1 cellular context compared by ENCODE assay signal in genomic region chr17:75262112-75262606, GRCh38.
TF ChIP-seq lines count a peak whose summit lies in the region.

No MANE protein-coding gene starts in this region.

TF ChIP-seq in IMR-90, 13 proteins besides CTCF, POLR2A, EP300 and RAD21:
- no peak for TF ChIP-seq CEBPB (IDR thresholded peaks at IDR 0.05; ENCODE audit: low read depth, low read length)
- no peak for TF ChIP-seq USF2 (IDR thresholded peaks at IDR 0.05; ENCODE audit: low read depth, low read length)
- TF ChIP-seq RCOR1 (IDR thresholded peaks at IDR 0.05; ENCODE audit: insufficient replicate concordance, low read length): no peak
- TF ChIP-seq SMC3 (IDR thresholded peaks at IDR 0.05; ENCODE audit: low read depth, low read length): no peak
- no peak for TF ChIP-seq ELK1 (IDR thresholded peaks at IDR 0.05; ENCODE audit: borderline replicate concordance, low read depth, low read length)
- no peak for TF ChIP-seq RFX5 (IDR thresholded peaks at IDR 0.05; ENCODE audit: low read depth, low read length)
- no peak for TF ChIP-seq BHLHE40 (IDR thresholded peaks at IDR 0.05; ENCODE audit: low read depth, low read length)
- no peak for TF ChIP-seq FOS (IDR thresholded peaks at IDR 0.05; ENCODE audit: low read depth, low read length)
- no peak for TF ChIP-seq MAFK (IDR thresholded peaks at IDR 0.05; ENCODE audit: low read depth, low read length)
- no peak for TF ChIP-seq CHD1 (IDR thresholded peaks at IDR 0.05; ENCODE audit: low read depth, low read length)
- no peak for TF ChIP-seq MAZ (IDR thresholded peaks at IDR 0.05; ENCODE audit: borderline replicate concordance, low read depth, low read length)
- TF ChIP-seq NFE2L2 (IDR thresholded peaks at IDR 0.05; ENCODE audit: low read depth, low read length): no peak
- no peak for TF ChIP-seq MXI1 (IDR thresholded peaks at IDR 0.05; ENCODE audit: borderline replicate concordance, low read depth, low read length)
